17 cellular contexts compared by ENCODE assay signal in genomic region chr5:67195406-67196275, GRCh38. TPM values are rescaled to one million over a fixed set of nuclear protein-coding genes. Genes with fewer than 3 reads are reported as not detected.
A peak's percentile ranks its signal among the peaks of the same experiment; 100 is the strongest.
DNase-seq lines count a peak whose midpoint lies in the region; ATAC-seq lines count a peak whose summit lies in the region.
"Had no signal": no experiment of that assay in that cellular context is flagged by ENCODE, and none has a peak within 500 bp of the region (broad histone marks: within the 10 kb centered on the region; RNA-seq: fewer than 3 reads in every experiment).

No MANE protein-coding gene starts in this region.

- no peaks in the 10 kb centered on the region for H3K27me3 ChIP-seq in CD4-positive, CD25-positive, alpha-beta regulatory T cell (ENCODE audit: control insufficient read depth, insufficient read depth, low read length)
- H3K27me3 ChIP-seq: cardiac muscle cell, suprapubic skin had no signal

- no peaks in the 10 kb centered on the region for H3K36me3 Mint-ChIP-seq in CD4-positive, CD25-positive, alpha-beta regulatory T cell

- H3K9me3 ChIP-seq in CD4-positive, CD25-positive, alpha-beta regulatory T cell (ENCODE audit: control insufficient read depth in 2 of 2, low read length in 2 of 2) = no peaks in the 10 kb centered on the region
- H3K9me3 ChIP-seq: suprapubic skin had no signal

- no peaks in the 10 kb centered on the region for H3K36me3 ChIP-seq in CD4-positive, CD25-positive, alpha-beta regulatory T cell (ENCODE audit: control insufficient read depth, insufficient read depth, low read length)
- H3K36me3 ChIP-seq: cardiac muscle cell, suprapubic skin had no signal

- H3K4me3 ChIP-seq in CD4-positive, CD25-positive, alpha-beta regulatory T cell (ENCODE audit: low read depth, low read length) = no peak overlapping the region
- H3K4me3 ChIP-seq: cardiac muscle cell, K562, suprapubic skin had no signal

- no peaks in the 10 kb centered on the region for H3K27me3 Mint-ChIP-seq in CD4-positive, CD25-positive, alpha-beta regulatory T cell
- H3K27me3 Mint-ChIP-seq: CD8-positive, alpha-beta memory T cell had no signal

- H3K9me3 Mint-ChIP-seq in CD4-positive, CD25-positive, alpha-beta regulatory T cell = peaks cover 0 to 13% (median 4%) of the 10 kb centered on the region in 7 donors

- H3K27ac ChIP-seq in CD4-positive, CD25-positive, alpha-beta regulatory T cell (ENCODE audit: insufficient read depth, low read length, poor library complexity, severe bottlenecking) = no peak overlapping the region
- H3K27ac ChIP-seq: cardiac muscle cell, suprapubic skin, VCaP had no signal

- no peak overlapping the region for H3K4me3 Mint-ChIP-seq in CD4-positive, CD25-positive, alpha-beta regulatory T cell
- H3K4me3 Mint-ChIP-seq: CD8-positive, alpha-beta memory T cell had no signal

- peaks cover 4% of the 10 kb centered on the region for H3K4me1 ChIP-seq in CD4-positive, CD25-positive, alpha-beta regulatory T cell (ENCODE audit: control insufficient read depth, insufficient read depth, low read length, poor library complexity, severe bottlenecking)

- ATAC-seq in CD4-positive, CD25-positive, alpha-beta regulatory T cell (ENCODE audit: low read depth in 2 of 2) = no peak
- peak; percentile 27 for ATAC-seq in GM19035 (IDR thresholded peaks at IDR 0.05; ENCODE audit: unreplicated experiment)
- ATAC-seq: K562, Panc1 had no signal

- DNase-seq in CD4-positive, CD25-positive, alpha-beta regulatory T cell = no peak
- peak; percentile 46 to 79 for DNase-seq in NCI-H446 (lab: John Stamatoyannopoulos, UW)
- peak; percentile 37 for DNase-seq in globus pallidus (ENCODE audit: low spot score)
- DNase-seq in NCI-H2081 treated with DMSO at 0.1 percent for 48 hours (lab: John Stamatoyannopoulos, UW) = no peak
- DNase-seq in SKM-1 treated with dmso at 0.1 percent for 144 hours (lab: John Stamatoyannopoulos, UW; ENCODE audit: unreplicated experiment) = no peak
- DNase-seq in stimulated activated CD4-positive, alpha-beta T cell treated with anti-CD3 and anti-CD28 coated beads, Interleukin-1b, Interleukin-23, amount 100 ng/mL, for 48 hours = no peak
- no peak for DNase-seq in NCI-H345 treated with DMSO at 0.1 percent for 48 hours (lab: John Stamatoyannopoulos, UW; ENCODE audit: unreplicated experiment)
- DNase-seq: CD8-positive, alpha-beta memory T cell; kidney glomerular epithelial cell; occipital lobe had no signal

- peak overlapping the region; percentile 2 to 78 (median 67) for H3K27ac Mint-ChIP-seq in CD4-positive, CD25-positive, alpha-beta regulatory T cell

- peaks cover 17 to 61% (median 32%) of the 10 kb centered on the region in 4 donors for H3K4me1 Mint-ChIP-seq in CD4-positive, CD25-positive, alpha-beta regulatory T cell

RNA-seq across cellular contexts. Expression of gene CD180, which starts 1.0 kb away (rescaled TPM):
- not detected for total RNA-seq in CD4-positive, CD25-positive, alpha-beta regulatory T cell
- polyA plus RNA-seq in CD4-positive, CD25-positive, alpha-beta regulatory T cell = under 1 TPM in 3 of 4 donors, not detected in 1; 0.06 to 0.37 (median 0.11) TPM
- total RNA-seq: cardiac muscle cell, fibroblast of villous mesenchyme had no signal
- polyA plus RNA-seq: cardiac muscle cell; CD8-positive, alpha-beta memory T cell had no signal

Comparison
In these comparisons a context has a peak if more than half of its experiments do, and no peak if none do; other contexts are left out.
1. DNase-seq: peak in NCI-H446 (2 of 2) and globus pallidus (single experiment); none in CD4-positive, CD25-positive, alpha-beta regulatory T cell (0 of 3), NCI-H2081 treated with DMSO at 0.1 percent for 48 hours (single experiment), SKM-1 treated with dmso at 0.1 percent for 144 hours (single experiment), stimulated activated CD4-positive, alpha-beta T cell treated with anti-CD3 and anti-CD28 coated beads, Interleukin-1b, Interleukin-23, amount 100 ng/mL, for 48 hours (single experiment) and NCI-H345 treated with DMSO at 0.1 percent for 48 hours (single experiment).